ENCODE assay signal across 8 cellular contexts in the genomic region with DNA sequence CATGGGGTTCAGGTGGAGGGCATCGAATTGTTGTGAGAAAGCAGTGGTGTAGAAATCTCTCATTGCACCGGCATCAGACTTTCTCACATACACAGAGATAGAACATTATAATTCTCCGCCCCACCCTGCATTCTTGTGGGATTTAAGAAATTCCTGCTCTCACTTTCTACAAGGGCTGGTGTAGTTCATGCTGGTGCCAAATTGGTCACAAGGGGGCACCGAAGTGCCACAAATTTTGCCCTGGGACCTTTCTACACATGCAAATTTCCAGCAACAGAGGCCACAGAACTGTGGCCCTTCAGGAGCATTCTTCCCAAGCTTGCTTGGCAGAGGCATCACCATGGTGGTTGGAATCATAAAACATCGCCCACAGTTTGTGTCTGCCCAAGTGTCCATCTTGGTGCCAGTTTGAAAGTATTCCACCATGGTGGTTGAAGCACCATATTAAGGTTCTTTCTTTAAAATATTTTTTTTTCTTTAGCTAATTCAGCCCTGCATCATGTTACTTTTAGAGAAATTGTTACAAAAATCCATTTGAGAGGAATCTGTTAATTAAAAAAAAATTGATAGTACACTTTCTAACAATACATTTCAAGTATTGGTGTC.
DNase-seq lines count a peak whose midpoint lies in the region; ATAC-seq lines count a peak whose summit lies in the region.

No MANE protein-coding gene starts in this region.

- peak; percentile 28 for DNase-seq in DMS153 treated with DMSO at 0.1 percent for 48 hours (lab: John Stamatoyannopoulos, UW; ENCODE audit: unreplicated experiment)
- peak; percentile 65 for DNase-seq in NCI-H446 treated with DMSO at 0.1 percent for 48 hours (lab: John Stamatoyannopoulos, UW)
- DNase-seq in anterior cingulate cortex (lab: John Stamatoyannopoulos, UW), result peak in 39 of 58 donors; percentile 1 to 56 (median 11)
- peak; percentile 77 for DNase-seq in iPS-NIHi7 (ENCODE audit: extremely low spot score)
- DNase-seq in stimulated activated naive CD8-positive, alpha-beta T cell treated with anti-CD3 and anti-CD28 coated beads, Interleukin-15, amount 100 ng/mL, for 72 hours, result peak; percentile 7 to 27
- DNase-seq in immature natural killer cell, result no peak

- peak; percentile 71 for ATAC-seq in GM18909 (IDR thresholded peaks at IDR 0.05; ENCODE audit: poor library complexity, unreplicated experiment)
- peak; percentile 75 for ATAC-seq in HG03175 (IDR thresholded peaks at IDR 0.05; ENCODE audit: unreplicated experiment)
- peak; percentile 39 for ATAC-seq in stimulated activated naive CD8-positive, alpha-beta T cell treated with anti-CD3 and anti-CD28 coated beads, Interleukin-15, amount 100 ng/mL, for 72 hours

- H3K4me3 Mint-ChIP-seq in stimulated activated naive CD8-positive, alpha-beta T cell treated with anti-CD3 and anti-CD28 coated beads, Interleukin-15, amount 100 ng/mL, for 72 hours, result no peak overlapping the region
- H3K4me3 Mint-ChIP-seq in immature natural killer cell, result no peak overlapping the region

- H3K9me3 Mint-ChIP-seq in stimulated activated naive CD8-positive, alpha-beta T cell treated with anti-CD3 and anti-CD28 coated beads, Interleukin-15, amount 100 ng/mL, for 72 hours, result no peaks in the 10 kb centered on the region
- peaks cover 0 to 2% (median 0%) of the 10 kb centered on the region in 6 donors for H3K9me3 Mint-ChIP-seq in immature natural killer cell

- H3K27ac Mint-ChIP-seq in stimulated activated naive CD8-positive, alpha-beta T cell treated with anti-CD3 and anti-CD28 coated beads, Interleukin-15, amount 100 ng/mL, for 72 hours, result no peak overlapping the region
- no peak overlapping the region for H3K27ac Mint-ChIP-seq in immature natural killer cell

- peaks cover 26% of the 10 kb centered on the region for H3K27me3 Mint-ChIP-seq in stimulated activated naive CD8-positive, alpha-beta T cell treated with anti-CD3 and anti-CD28 coated beads, Interleukin-15, amount 100 ng/mL, for 72 hours
- no peaks in the 10 kb centered on the region for H3K27me3 Mint-ChIP-seq in immature natural killer cell (ENCODE audit: low read depth in 3 of 3)

- H3K36me3 Mint-ChIP-seq in immature natural killer cell, result no peaks in the 10 kb centered on the region

- H3K4me1 Mint-ChIP-seq in stimulated activated naive CD8-positive, alpha-beta T cell treated with anti-CD3 and anti-CD28 coated beads, Interleukin-15, amount 100 ng/mL, for 72 hours, result no peaks in the 10 kb centered on the region
- peaks cover 5 to 22% of the 10 kb centered on the region in 2 donors for H3K4me1 Mint-ChIP-seq in immature natural killer cell

Comparison
In these comparisons a context has a peak if more than half of its experiments do, and no peak if none do; other contexts are left out.
1. DNase-seq: peak in DMS153 treated with DMSO at 0.1 percent for 48 hours (single experiment), NCI-H446 treated with DMSO at 0.1 percent for 48 hours (single experiment), anterior cingulate cortex (39 of 58), iPS-NIHi7 (single experiment) and stimulated activated naive CD8-positive, alpha-beta T cell treated with anti-CD3 and anti-CD28 coated beads, Interleukin-15, amount 100 ng/mL, for 72 hours (2 of 2); none in immature natural killer cell (0 of 3).
2. Peak in every context shown above with its lines, with median percentiles within 50 percentile points of each other: ATAC-seq.